1 cellular context compared by ENCODE assay signal in the genomic region with DNA sequence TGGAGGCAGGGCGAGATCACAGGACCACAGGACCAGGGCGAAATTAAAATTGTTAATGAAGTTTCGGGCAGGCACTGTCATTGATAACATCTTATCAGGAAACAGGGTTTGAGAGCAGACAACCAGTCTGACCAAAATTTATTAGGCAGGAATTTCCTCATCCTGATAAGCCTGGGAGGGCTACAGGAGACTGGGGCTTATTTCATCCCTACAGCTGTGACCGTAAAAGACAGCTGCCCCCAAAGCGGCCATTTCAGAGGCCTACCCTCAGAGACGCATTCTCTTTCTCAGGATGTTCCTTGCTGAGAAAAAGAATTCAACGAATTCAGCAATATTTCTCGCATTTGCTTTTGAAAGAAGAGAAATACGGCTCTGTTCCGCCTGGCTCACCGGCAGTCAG.
TF ChIP-seq lines count a peak whose summit lies in the region.

No MANE protein-coding gene starts in this region.

TF ChIP-seq in SK-N-SH, 30 proteins besides CTCF, POLR2A, EP300 and RAD21:
- TF ChIP-seq GATA2 (CRISPR knock-in tag; IDR thresholded peaks at IDR 0.05), result peak; percentile 79
